Comparison of ENCODE assay signal across 1 cellular context in the genomic region with DNA sequence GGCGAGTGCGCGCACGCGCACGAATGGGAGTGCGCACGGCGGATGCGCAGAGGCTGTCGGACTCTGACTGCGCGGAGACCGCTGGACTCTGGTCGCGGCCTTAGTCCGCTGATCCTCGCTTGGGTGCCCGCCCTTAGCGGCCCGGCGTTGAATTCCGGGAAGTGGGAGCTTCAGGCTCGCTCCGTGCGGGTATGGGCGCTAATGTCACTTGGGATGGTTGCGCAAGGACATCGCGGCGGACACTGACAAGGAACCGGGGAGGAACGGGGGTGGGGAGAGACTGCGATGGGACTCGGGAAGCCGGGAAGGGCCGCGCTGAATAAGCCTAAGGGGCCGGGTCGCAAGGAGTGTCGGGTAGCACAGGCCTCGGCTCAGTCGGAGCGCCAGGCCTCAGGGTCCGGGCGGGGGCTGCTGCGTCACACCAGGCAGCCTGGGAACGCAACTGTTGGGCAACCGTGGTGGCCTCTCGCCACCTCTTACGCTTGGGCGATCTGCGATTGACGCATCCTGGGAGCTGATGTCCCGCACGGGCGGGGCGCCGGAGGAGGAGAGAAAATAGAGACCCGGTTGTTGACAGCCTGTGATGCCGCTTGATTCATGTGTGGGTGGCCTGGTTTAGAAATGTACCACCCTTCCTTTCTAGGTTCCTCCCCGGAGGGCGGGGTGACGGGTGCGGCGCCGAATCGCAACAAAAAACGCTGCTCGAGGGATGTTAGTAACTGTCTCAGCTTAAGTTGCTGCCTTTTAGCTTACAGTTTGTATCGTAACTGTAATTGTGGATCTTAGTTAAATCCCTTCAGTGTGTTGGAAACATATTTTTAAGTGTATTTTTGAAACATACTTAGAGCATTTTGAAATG.
TF ChIP-seq lines count a peak whose summit lies in the region.

No MANE protein-coding gene starts in this region.

TF ChIP-seq in HepG2, 621 proteins besides CTCF, POLR2A, EP300 and RAD21 (continued from another document and continues in another):
- TF ChIP-seq, protein P1, sequence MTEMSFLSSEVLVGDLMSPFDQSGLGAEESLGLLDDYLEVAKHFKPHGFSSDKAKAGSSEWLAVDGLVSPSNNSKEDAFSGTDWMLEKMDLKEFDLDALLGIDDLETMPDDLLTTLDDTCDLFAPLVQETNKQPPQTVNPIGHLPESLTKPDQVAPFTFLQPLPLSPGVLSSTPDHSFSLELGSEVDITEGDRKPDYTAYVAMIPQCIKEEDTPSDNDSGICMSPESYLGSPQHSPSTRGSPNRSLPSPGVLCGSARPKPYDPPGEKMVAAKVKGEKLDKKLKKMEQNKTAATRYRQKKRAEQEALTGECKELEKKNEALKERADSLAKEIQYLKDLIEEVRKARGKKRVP (CRISPR knock-in tag; IDR thresholded peaks at IDR 0.05) = peak in 1 of 2 experiments; percentile 82; a peak in 2 of 4 replicates
- peak; percentile 78 for TF ChIP-seq AHR (CRISPR knock-in tag; IDR thresholded peaks at IDR 0.05)
- peak; percentile 61 for TF ChIP-seq TEAD3 (CRISPR knock-in tag; optimal IDR thresholded peaks at IDR 0.05; ENCODE audit: borderline replicate concordance)
- peak; percentile 74 for TF ChIP-seq LCORL (IDR thresholded peaks at IDR 0.05)
- TF ChIP-seq LCORL (CRISPR knock-in tag; IDR thresholded peaks at IDR 0.05) = peak; percentile 89; the same call in 1 of the 2 replicates
- peak; percentile 92 for TF ChIP-seq U2AF1 (optimal IDR thresholded peaks at IDR 0.05; ENCODE audit: low read depth, low read length)
- peak; percentile 88 for TF ChIP-seq ZNF441 (CRISPR knock-in tag; IDR thresholded peaks at IDR 0.05; ENCODE audit: borderline replicate concordance)
- TF ChIP-seq THRA (CRISPR knock-in tag; IDR thresholded peaks at IDR 0.05; ENCODE audit: borderline replicate concordance) = peak; percentile 50
- peak; percentile 92 for TF ChIP-seq POGZ (CRISPR knock-in tag; IDR thresholded peaks at IDR 0.05)
- 0 out of 2 replicates have a peak, but pooled peaks have one; percentile 28 for TF ChIP-seq RNF2 (conservative IDR thresholded peaks at IDR 0.05; ENCODE audit: low read depth)
- TF ChIP-seq LBX2 (CRISPR knock-in tag; IDR thresholded peaks at IDR 0.05; ENCODE audit: borderline replicate concordance) = peak; percentile 73
- peak; percentile 56 for TF ChIP-seq RXRB (CRISPR knock-in tag; IDR thresholded peaks at IDR 0.05; ENCODE audit: borderline replicate concordance)
- peak; percentile 97 for TF ChIP-seq POLR2G (IDR thresholded peaks at IDR 0.05; ENCODE audit: low read depth, low read length)
- TF ChIP-seq, protein P2, sequence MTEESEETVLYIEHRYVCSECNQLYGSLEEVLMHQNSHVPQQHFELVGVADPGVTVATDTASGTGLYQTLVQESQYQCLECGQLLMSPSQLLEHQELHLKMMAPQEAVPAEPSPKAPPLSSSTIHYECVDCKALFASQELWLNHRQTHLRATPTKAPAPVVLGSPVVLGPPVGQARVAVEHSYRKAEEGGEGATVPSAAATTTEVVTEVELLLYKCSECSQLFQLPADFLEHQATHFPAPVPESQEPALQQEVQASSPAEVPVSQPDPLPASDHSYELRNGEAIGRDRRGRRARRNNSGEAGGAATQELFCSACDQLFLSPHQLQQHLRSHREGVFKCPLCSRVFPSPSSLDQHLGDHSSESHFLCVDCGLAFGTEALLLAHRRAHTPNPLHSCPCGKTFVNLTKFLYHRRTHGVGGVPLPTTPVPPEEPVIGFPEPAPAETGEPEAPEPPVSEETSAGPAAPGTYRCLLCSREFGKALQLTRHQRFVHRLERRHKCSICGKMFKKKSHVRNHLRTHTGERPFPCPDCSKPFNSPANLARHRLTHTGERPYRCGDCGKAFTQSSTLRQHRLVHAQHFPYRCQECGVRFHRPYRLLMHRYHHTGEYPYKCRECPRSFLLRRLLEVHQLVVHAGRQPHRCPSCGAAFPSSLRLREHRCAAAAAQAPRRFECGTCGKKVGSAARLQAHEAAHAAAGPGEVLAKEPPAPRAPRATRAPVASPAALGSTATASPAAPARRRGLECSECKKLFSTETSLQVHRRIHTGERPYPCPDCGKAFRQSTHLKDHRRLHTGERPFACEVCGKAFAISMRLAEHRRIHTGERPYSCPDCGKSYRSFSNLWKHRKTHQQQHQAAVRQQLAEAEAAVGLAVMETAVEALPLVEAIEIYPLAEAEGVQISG (CRISPR knock-in tag; IDR thresholded peaks at IDR 0.05) = peak; percentile 80
- TF ChIP-seq SMARCC2 (IDR thresholded peaks at IDR 0.05) = no peak
- peak; percentile 77; the same call in 1 of the 2 replicates for TF ChIP-seq ZNF225 (CRISPR knock-in tag; IDR thresholded peaks at IDR 0.05)
- peak; percentile 49; the same call in 1 of the 2 replicates for TF ChIP-seq PCBP1 (IDR thresholded peaks at IDR 0.05; ENCODE audit: borderline replicate concordance, low read depth, low read length)
- TF ChIP-seq ZNF572 (CRISPR knock-in tag; IDR thresholded peaks at IDR 0.05) = peak; percentile 96
- TF ChIP-seq, protein P3, sequence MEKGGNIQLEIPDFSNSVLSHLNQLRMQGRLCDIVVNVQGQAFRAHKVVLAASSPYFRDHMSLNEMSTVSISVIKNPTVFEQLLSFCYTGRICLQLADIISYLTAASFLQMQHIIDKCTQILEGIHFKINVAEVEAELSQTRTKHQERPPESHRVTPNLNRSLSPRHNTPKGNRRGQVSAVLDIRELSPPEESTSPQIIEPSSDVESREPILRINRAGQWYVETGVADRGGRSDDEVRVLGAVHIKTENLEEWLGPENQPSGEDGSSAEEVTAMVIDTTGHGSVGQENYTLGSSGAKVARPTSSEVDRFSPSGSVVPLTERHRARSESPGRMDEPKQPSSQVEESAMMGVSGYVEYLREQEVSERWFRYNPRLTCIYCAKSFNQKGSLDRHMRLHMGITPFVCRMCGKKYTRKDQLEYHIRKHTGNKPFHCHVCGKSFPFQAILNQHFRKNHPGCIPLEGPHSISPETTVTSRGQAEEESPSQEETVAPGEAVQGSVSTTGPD (CRISPR knock-in tag; IDR thresholded peaks at IDR 0.05) = no peak; the same call in 1 of the 2 replicates
- no peak for TF ChIP-seq TERF1 (CRISPR knock-in tag; IDR thresholded peaks at IDR 0.05)
- TF ChIP-seq, protein P4, sequence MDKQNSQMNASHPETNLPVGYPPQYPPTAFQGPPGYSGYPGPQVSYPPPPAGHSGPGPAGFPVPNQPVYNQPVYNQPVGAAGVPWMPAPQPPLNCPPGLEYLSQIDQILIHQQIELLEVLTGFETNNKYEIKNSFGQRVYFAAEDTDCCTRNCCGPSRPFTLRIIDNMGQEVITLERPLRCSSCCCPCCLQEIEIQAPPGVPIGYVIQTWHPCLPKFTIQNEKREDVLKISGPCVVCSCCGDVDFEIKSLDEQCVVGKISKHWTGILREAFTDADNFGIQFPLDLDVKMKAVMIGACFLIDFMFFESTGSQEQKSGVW (CRISPR knock-in tag; IDR thresholded peaks at IDR 0.05; ENCODE audit: borderline replicate concordance) = no peak
- no peak for TF ChIP-seq SIX1 (CRISPR knock-in tag; IDR thresholded peaks at IDR 0.05; ENCODE audit: borderline replicate concordance)
- TF ChIP-seq BCL6 (CRISPR knock-in tag; IDR thresholded peaks at IDR 0.05) = peak; percentile 25; the same call in 1 of the 2 replicates
- no peak for TF ChIP-seq ZFAT (CRISPR knock-in tag; conservative IDR thresholded peaks at IDR 0.05)
- TF ChIP-seq YEATS4 (CRISPR knock-in tag; IDR thresholded peaks at IDR 0.05; ENCODE audit: borderline replicate concordance) = peak; percentile 99
- TF ChIP-seq, protein P5, sequence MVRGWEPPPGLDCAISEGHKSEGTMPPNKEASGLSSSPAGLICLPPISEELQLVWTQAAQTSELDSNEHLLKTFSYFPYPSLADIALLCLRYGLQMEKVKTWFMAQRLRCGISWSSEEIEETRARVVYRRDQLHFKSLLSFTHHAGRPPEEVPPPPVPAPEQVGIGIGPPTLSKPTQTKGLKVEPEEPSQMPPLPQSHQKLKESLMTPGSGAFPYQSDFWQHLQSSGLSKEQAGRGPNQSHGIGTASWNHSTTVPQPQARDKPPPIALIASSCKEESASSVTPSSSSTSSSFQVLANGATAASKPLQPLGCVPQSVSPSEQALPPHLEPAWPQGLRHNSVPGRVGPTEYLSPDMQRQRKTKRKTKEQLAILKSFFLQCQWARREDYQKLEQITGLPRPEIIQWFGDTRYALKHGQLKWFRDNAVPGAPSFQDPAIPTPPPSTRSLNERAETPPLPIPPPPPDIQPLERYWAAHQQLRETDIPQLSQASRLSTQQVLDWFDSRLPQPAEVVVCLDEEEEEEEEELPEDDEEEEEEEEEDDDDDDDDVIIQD (CRISPR knock-in tag; IDR thresholded peaks at IDR 0.05; ENCODE audit: low read depth) = peak; percentile 5; the same call in 1 of the 2 replicates
- peak; percentile 89; the same call in 1 of the 2 replicates for TF ChIP-seq ZNF766 (CRISPR knock-in tag; IDR thresholded peaks at IDR 0.05; ENCODE audit: borderline replicate concordance)
- TF ChIP-seq PAXIP1 (CRISPR knock-in tag; conservative IDR thresholded peaks at IDR 0.05) = peak; percentile 77
- TF ChIP-seq, protein P6, sequence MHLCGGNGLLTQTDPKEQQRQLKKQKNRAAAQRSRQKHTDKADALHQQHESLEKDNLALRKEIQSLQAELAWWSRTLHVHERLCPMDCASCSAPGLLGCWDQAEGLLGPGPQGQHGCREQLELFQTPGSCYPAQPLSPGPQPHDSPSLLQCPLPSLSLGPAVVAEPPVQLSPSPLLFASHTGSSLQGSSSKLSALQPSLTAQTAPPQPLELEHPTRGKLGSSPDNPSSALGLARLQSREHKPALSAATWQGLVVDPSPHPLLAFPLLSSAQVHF (CRISPR knock-in tag; IDR thresholded peaks at IDR 0.05) = peak; percentile 74; the same call in 1 of the 2 replicates
- peak; percentile 83; the same call in 1 of the 2 replicates for TF ChIP-seq ZNF383 (CRISPR knock-in tag; IDR thresholded peaks at IDR 0.05; ENCODE audit: borderline replicate concordance)
- TF ChIP-seq ZNF615 (CRISPR knock-in tag; IDR thresholded peaks at IDR 0.05; ENCODE audit: borderline replicate concordance) = no peak
- peak; percentile 86; the same call in 1 of the 2 replicates for TF ChIP-seq ZNF749 (CRISPR knock-in tag; IDR thresholded peaks at IDR 0.05; ENCODE audit: borderline replicate concordance)
- peak; percentile 97 for TF ChIP-seq ZFP82 (CRISPR knock-in tag; IDR thresholded peaks at IDR 0.05; ENCODE audit: borderline replicate concordance)
- TF ChIP-seq ZBTB1 (CRISPR knock-in tag; IDR thresholded peaks at IDR 0.05; ENCODE audit: borderline replicate concordance) = no peak; the same call in 1 of the 2 replicates
- TF ChIP-seq PBX2 (CRISPR knock-in tag; IDR thresholded peaks at IDR 0.05) = peak; percentile 42; the same call in 1 of the 2 replicates
- TF ChIP-seq, protein P7, sequence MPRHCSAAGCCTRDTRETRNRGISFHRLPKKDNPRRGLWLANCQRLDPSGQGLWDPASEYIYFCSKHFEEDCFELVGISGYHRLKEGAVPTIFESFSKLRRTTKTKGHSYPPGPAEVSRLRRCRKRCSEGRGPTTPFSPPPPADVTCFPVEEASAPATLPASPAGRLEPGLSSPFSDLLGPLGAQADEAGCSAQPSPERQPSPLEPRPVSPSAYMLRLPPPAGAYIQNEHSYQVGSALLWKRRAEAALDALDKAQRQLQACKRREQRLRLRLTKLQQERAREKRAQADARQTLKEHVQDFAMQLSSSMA (CRISPR knock-in tag; IDR thresholded peaks at IDR 0.05) = peak; percentile 35; the same call in 1 of the 2 replicates
- 0 out of 2 replicates have a peak, but pooled peaks have one; percentile 46 for TF ChIP-seq POLR2AphosphoS2 (IDR thresholded peaks at IDR 0.05; ENCODE audit: low read depth, low read length)
